In the genomic region with DNA sequence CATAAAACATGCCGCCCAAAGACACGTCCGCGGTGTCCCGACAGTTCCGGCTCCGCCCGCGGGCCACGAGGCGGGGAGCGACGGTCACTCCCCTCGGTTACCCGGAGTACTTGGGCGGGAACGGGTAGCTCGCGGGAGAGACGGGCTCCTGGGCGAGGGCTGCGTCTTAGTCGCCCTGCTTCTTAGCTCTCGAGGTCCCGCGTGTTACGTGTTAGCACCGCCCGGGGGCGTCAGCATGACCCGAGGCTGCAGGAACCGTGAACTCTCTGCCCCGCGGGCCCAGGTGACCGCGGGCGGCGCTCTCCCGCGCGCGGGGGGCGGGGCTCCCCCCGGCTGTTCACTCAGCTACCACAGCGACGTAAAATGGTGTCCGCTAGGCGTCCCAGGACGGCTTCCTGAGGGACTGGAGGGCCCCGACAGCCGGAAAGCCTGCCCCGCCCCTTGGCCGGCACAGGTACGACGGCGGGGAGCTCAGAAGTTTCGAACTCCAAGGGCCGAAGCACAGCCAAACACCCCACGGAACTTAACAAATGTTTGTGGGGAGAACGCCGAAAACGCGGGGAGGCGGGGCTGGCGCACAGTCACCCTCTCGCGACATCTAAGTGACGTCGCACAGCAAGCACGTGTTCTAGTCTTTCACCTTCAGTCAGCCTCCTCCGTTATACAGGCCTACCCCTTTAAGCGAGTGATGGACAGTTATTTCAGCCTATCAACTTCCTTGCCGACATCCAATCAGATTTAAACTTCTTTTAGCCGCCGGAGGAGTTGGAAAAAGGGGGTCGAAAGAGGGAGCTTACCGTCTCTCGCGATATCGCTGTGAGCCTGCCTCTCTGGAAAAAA, we compare ENCODE assay signal across 1 cellular context.
A peak's percentile ranks its signal among the peaks of the same experiment; 100 is the strongest.
TF ChIP-seq lines count a peak whose summit lies in the region.

No MANE protein-coding gene starts in this region.

TF ChIP-seq in IMR-90, 13 proteins besides CTCF, POLR2A, EP300 and RAD21 (continued from another document):
- TF ChIP-seq, protein P1, sequence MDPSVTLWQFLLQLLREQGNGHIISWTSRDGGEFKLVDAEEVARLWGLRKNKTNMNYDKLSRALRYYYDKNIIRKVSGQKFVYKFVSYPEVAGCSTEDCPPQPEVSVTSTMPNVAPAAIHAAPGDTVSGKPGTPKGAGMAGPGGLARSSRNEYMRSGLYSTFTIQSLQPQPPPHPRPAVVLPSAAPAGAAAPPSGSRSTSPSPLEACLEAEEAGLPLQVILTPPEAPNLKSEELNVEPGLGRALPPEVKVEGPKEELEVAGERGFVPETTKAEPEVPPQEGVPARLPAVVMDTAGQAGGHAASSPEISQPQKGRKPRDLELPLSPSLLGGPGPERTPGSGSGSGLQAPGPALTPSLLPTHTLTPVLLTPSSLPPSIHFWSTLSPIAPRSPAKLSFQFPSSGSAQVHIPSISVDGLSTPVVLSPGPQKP (IDR thresholded peaks at IDR 0.05; ENCODE audit: borderline replicate concordance, low read depth, low read length), result no peak
- TF ChIP-seq CHD1 (IDR thresholded peaks at IDR 0.05; ENCODE audit: low read depth, low read length) (0 out of 2 replicates have a peak, but pooled peaks have one; percentile 39), MAZ (IDR thresholded peaks at IDR 0.05; ENCODE audit: borderline replicate concordance, low read depth, low read length) (peak; percentile 92), RFX5 (IDR thresholded peaks at IDR 0.05; ENCODE audit: low read depth, low read length) (no peak), BHLHE40 (IDR thresholded peaks at IDR 0.05; ENCODE audit: low read depth, low read length) (peak; percentile 69; the same call in 1 of the 2 replicates)
TF ChIP-seq in IMR-90: peak in this region for 6.
